11 cellular contexts compared by ENCODE assay signal in the genomic region with DNA sequence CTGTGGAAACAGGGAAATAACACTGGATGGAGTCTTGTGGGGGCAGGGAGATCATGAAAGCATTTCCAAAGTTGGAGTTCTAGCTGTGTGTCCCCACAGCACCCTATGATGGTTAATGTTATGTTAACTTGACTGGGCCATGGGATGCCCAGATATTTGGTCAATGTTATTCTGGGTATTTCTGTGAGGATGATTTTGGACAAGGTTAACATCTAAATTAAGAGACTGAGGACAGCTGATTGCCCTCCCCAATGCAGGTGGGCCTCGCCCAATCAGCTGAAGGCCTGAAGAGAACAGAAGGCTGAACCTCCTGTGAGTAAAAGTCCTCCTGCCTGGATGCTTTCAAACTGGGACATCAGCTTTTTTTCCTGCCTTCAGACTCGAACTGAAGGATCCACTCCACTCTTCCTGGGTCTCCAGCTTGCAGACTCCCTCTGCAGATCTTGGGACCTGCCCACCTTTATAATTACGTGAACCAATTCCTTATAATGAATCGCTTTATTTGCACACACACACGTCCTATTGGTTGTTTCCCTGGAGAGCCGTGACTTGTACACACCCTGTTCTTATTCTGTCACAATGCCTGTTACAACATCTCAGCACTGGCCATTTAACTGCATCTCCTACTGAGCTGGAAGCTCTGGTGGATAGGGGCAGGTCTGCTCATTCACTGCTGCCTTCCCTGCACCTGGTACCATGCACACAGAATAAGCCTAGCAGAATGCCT.
"Had no signal": no experiment of that assay in that cellular context is flagged by ENCODE, and none has a peak within 500 bp of the region (broad histone marks: within the 10 kb centered on the region; RNA-seq: fewer than 3 reads in every experiment).

No MANE protein-coding gene starts in this region.

- H3K4me3 ChIP-seq: ascending aorta, colonic mucosa, left ventricle myocardium inferior, testis had no signal

- H3K27me3 ChIP-seq: ascending aorta, colonic mucosa, testis had no signal

- H3K27ac ChIP-seq: ascending aorta, colonic mucosa, left ventricle myocardium inferior, testis had no signal

- H3K36me3 ChIP-seq: ascending aorta, colonic mucosa, left ventricle myocardium inferior had no signal

- H3K4me3 Mint-ChIP-seq: nephron had no signal

- DNase-seq: colonic mucosa; effector CD4-positive, alpha-beta T cell; left ventricle myocardium inferior; mesenchymal stem cell; stimulated activated CD4-positive, alpha-beta T cell treated with anti-CD3 and anti-CD28 coated beads, Interleukin-4, amount 100 ng/mL, for 1 hour; stimulated activated CD8-positive, alpha-beta memory T cell treated with anti-CD3 and anti-CD28 coated beads, Interleukin-4, amount 100 ng/mL, for 48 hours; stimulated activated naive CD8-positive, alpha-beta T cell treated with anti-CD3 and anti-CD28 coated beads, Interleukin-15, Interleukin-2, amounts not matched to agents 100 U/mL and 50 U/mL, for 24 hours; T-helper 2 cell; testis had no signal

- H3K9me3 ChIP-seq: ascending aorta, colonic mucosa, left ventricle myocardium inferior, testis had no signal

- H3K4me1 ChIP-seq: colonic mucosa, left ventricle myocardium inferior had no signal
